In genomic region chr6:109449789-109450673, GRCh38 we compare ENCODE assay signal across 18 cellular contexts. TPM values are rescaled to one million over a fixed set of nuclear protein-coding genes. Genes with fewer than 3 reads are reported as not detected.
DNase-seq lines count a peak whose midpoint lies in the region; ATAC-seq, FAIRE-seq and TF ChIP-seq lines count a peak whose summit lies in the region.
"Had no signal": no experiment of that assay in that cellular context is flagged by ENCODE, and none has a peak within 500 bp of the region (broad histone marks: within the 10 kb centered on the region; RNA-seq: fewer than 3 reads in every experiment).

No MANE protein-coding gene starts in this region.

- RAD21 ChIA-PET in GM12878 (lab: Charles Lee; ENCODE audit: unreplicated experiment) = no interaction called here

- DNase-seq in DMS53 (lab: John Stamatoyannopoulos, UW) (peak; percentile 7), DMS53 treated with DMSO at 0.1 percent for 48 hours (lab: John Stamatoyannopoulos, UW; ENCODE audit: unreplicated experiment) (no peak), OCI-LY7 (ENCODE audit: low spot score) (peak; percentile 32), GM12878 (ENCODE audit: low read depth, low spot score) (no peak), NCI-H2107 treated with DMSO at 0.1 percent for 48 hours (lab: John Stamatoyannopoulos, UW; ENCODE audit: unreplicated experiment) (no peak), NCI-H82 (lab: John Stamatoyannopoulos, UW) (no peak), NAMALWA (ENCODE audit: low spot score) (no peak)
- DNase-seq: NCI-H1417 treated with DMSO at 0.1 percent for 48 hours, NCI-H510A treated with DMSO at 0.1 percent for 48 hours, SHP77 treated with DMSO at 0.1 percent for 48 hours, sigmoid colon, thyroid gland had no signal

- H3K9me3 ChIP-seq in OCI-LY7 (ENCODE audit: low read length) (no peaks in the 10 kb centered on the region), GM12878 (replicated peaks; ENCODE audit: control insufficient read depth, insufficient read depth, low read length) (no peaks in the 10 kb centered on the region), neutrophil (no peaks in the 10 kb centered on the region)
- H3K9me3 ChIP-seq: adrenal gland, sigmoid colon, thyroid gland had no signal

- TF ChIP-seq CTCF in OCI-LY7 (conservative IDR thresholded peaks at IDR 0.05; ENCODE audit: low read length) = no peak
- TF ChIP-seq CTCF in GM12878 (IDR thresholded peaks at IDR 0.05 in 2 of 3, conservative IDR thresholded peaks at IDR 0.05 in 1 of 3; ENCODE audit: control insufficient read depth in 2 of 3, extremely low read depth in 1 of 3, insufficient read depth in 1 of 3, low read depth in 3 of 3, low read length in 3 of 3) = no peak
- no peak for TF ChIP-seq CTCF in neutrophil (IDR thresholded peaks at IDR 0.05)

- H3K27ac ChIP-seq in OCI-LY7 (ENCODE audit: low read depth, low read length, poor library complexity, severe bottlenecking) (no peak overlapping the region), GM12878 (ENCODE audit: control insufficient read depth, insufficient read depth) (no peak overlapping the region), neutrophil (peak overlapping the region; percentile 20)
- H3K27ac ChIP-seq: 22Rv1, adrenal gland, coronary artery, sigmoid colon, thyroid gland, VCaP had no signal

- H3K4me3 ChIP-seq in OCI-LY7 (ENCODE audit: low read depth, low read length, poor library complexity, severe bottlenecking) (no peak overlapping the region), GM12878 (no peak overlapping the region), neutrophil (ENCODE audit: low read depth in 1 of 2, low read length in 1 of 2) (no peak overlapping the region)
- H3K4me3 ChIP-seq: adrenal gland, coronary artery, sigmoid colon, thyroid gland had no signal

- H3K79me2 ChIP-seq in OCI-LY7 (ENCODE audit: insufficient read depth, low read depth, low read length) (peaks cover 15% of the 10 kb centered on the region; the same call in 1 of the 2 replicates), GM12878 (ENCODE audit: control insufficient read depth, insufficient read depth, low read length) (peaks cover 22% of the 10 kb centered on the region)

- H4K20me1 ChIP-seq in OCI-LY7 (ENCODE audit: insufficient read depth, low read length) (no peaks in the 10 kb centered on the region), GM12878 (ENCODE audit: control insufficient read depth, insufficient read depth) (no peaks in the 10 kb centered on the region)

- no peak overlapping the region for H3K9ac ChIP-seq in GM12878 (ENCODE audit: control insufficient read depth, insufficient read depth, low read length)

- SMC1A ChIA-PET in GM12878 (lab: Charles Lee; ENCODE audit: uncharacterized antibody, unreplicated experiment) = interaction anchor here (1.2 to 2.2 kb wide), 2 partner anchors 9 to 31 kb away, joined by 5 to 6 read pairs; no protein-coding TSS in a partner anchor

- no peak for TF ChIP-seq EP300 in GM12878 (IDR thresholded peaks at IDR 0.05; ENCODE audit: borderline replicate concordance in 1 of 2, control insufficient read depth in 1 of 2, low read depth in 2 of 2, low read length in 2 of 2)

- no peak overlapping the region for H2AFZ ChIP-seq in OCI-LY7 (ENCODE audit: low read length)
- H2AFZ ChIP-seq in GM12878 (ENCODE audit: control insufficient read depth, low read depth, low read length) = no peak overlapping the region

- no peaks in the 10 kb centered on the region for H3K27me3 ChIP-seq in GM12878 (replicated peaks in 1 of 2; ENCODE audit: control insufficient read depth in 2 of 2, insufficient read depth in 2 of 2, low read length in 1 of 2)
- no peaks in the 10 kb centered on the region for H3K27me3 ChIP-seq in neutrophil
- H3K27me3 ChIP-seq: adrenal gland, sigmoid colon, thyroid gland had no signal

- no peaks in the 10 kb centered on the region for H3K9me2 ChIP-seq in OCI-LY7 (ENCODE audit: insufficient read depth, low read length)

- intact Hi-C loops in OCI-LY7 (cut with micrococcal nuclease; ENCODE audit: unreplicated experiment) (loop anchor here (10.0 kb wide), 1 partner anchor 355 kb away; the partner anchor contains the start of genes CEP57L1 and SESN1), GM12878 (cut with micrococcal nuclease; ENCODE audit: unreplicated experiment) (no loop called here)

- no peak for TF ChIP-seq RAD21 in GM12878 (IDR thresholded peaks at IDR 0.05; ENCODE audit: insufficient read depth, low read depth, low read length)

- in situ Hi-C loops in GM12878 (cut with MboI) = no loop called here

- TF ChIP-seq POLR2A in GM12878 (IDR thresholded peaks at IDR 0.05; ENCODE audit: low read depth, low read length) = no peak; the same call in 1 of the 2 replicates

- H3K36me3 ChIP-seq in OCI-LY7 (ENCODE audit: insufficient read depth, low read length) (peaks cover 73% of the 10 kb centered on the region), GM12878 (ENCODE audit: control insufficient read depth in 2 of 2, insufficient read depth in 2 of 2, low read length in 1 of 2) (peaks cover 8 to 14% of the 10 kb centered on the region in 2 experiments), neutrophil (peaks cover 88% of the 10 kb centered on the region)

- peak overlapping the region; percentile 13; the same call in 1 of the 2 replicates for H3K4me2 ChIP-seq in OCI-LY7 (ENCODE audit: low read length)
- H3K4me2 ChIP-seq in GM12878 (ENCODE audit: control insufficient read depth, insufficient read depth) = no peak overlapping the region

- FAIRE-seq in GM12878 (lab: Jason Lieb, UNC) = no peak
- FAIRE-seq: H54 had no signal

- BruUV-seq in OCI-LY7 (replicated peaks; lab: Mats Ljungman, UMichigan) (no TSS peak), GM12878 (replicated peaks; lab: Mats Ljungman, UMichigan) (no TSS peak)

- CTCF ChIA-PET in OCI-LY7 (lab: Charles Lee; ENCODE audit: unreplicated experiment) (interaction anchor here (0.6 kb wide), 1 partner anchor 34 kb away, joined by 3 read pairs; no protein-coding TSS in a partner anchor), GM12878 (lab: Yijun Ruan, JAX) (interaction anchor here (0.7 to 1.4 kb wide), 2 partner anchors 9 to 13 kb away, joined by 3 to 5 read pairs; partner anchors contain the start of genes PPIL6 and SMPD2)

- ATAC-seq in GM12878 = peak; percentile 20

- H3K4me1 ChIP-seq in OCI-LY7 (ENCODE audit: insufficient read depth, low read length, poor library complexity, severe bottlenecking) (peaks cover 49% of the 10 kb centered on the region), GM12878 (ENCODE audit: control insufficient read depth, insufficient read depth, low read length) (peaks cover 24% of the 10 kb centered on the region), neutrophil (ENCODE audit: control insufficient read depth in 1 of 2, insufficient read depth in 1 of 2, low read depth in 1 of 2, low read length in 1 of 2) (peaks cover 48 to 49% of the 10 kb centered on the region in 2 experiments)

- POLR2A ChIA-PET in OCI-LY7 (lab: Charles Lee) (interaction anchor here (0.7 to 1.5 kb wide), 2 partner anchors 9 to 30 kb away, joined by 4 to 5 read pairs; no protein-coding TSS in a partner anchor), GM12878 (lab: Charles Lee) (interaction anchor here (1.0 to 1.4 kb wide), 3 partner anchors 8 to 32 kb away, joined by 3 read pairs; partner anchors contain the start of gene ZBTB24)

- WGBS in GM12878 (ENCODE audit: insufficient coverage, insufficient replicate concordance, low lambda C conversion rate, missing lambda C conversion rate) = 53% methylated on average over 16 of the region's 16 CpGs

RNA-seq across cellular contexts. Expression of gene MICAL1, which starts 5.5 kb away (rescaled TPM):
- total RNA-seq in OCI-LY7 (2014; rRNA removed; shearing (Covaris generic)) = 69.2 and 79.5 TPM in 2 replicates
- 101 and 108 TPM in 2 replicates for total RNA-seq in OCI-LY7 (2022)
- total RNA-seq in GM12878 (2013; cell fraction: nucleolus; rRNA removed) = 203 and 235 TPM in 2 replicates
- 46.9 and 48.6 TPM in 2 replicates for total RNA-seq in GM12878 (2014; rRNA removed)
- total RNA-seq in GM12878 (2014; rRNA removed; fragmentation: Illumina TruSeq; extraction: Trizol) = 25.6 and 27.0 TPM in 2 replicates
- total RNA-seq in GM12878 (2021) = 59.8 and 62.8 TPM in 2 replicates
- polyA plus RNA-seq in GM12878 (2011; ENCODE audit: low read depth) = 24.9 TPM
- 42.3 and 61.9 TPM in 2 replicates for polyA plus RNA-seq in GM12878 (2011; rRNA removed)
- polyA plus RNA-seq in GM12878 (2011; cell fraction: cytosol; rRNA removed) = 48.3 and 66.9 TPM in 2 replicates
- polyA plus RNA-seq in GM12878 (2011; cell fraction: nucleus; rRNA removed) = 740 and 754 TPM in 2 replicates
- 50.6 and 61.2 TPM in 2 replicates for polyA plus RNA-seq in GM12878 (2012)
- polyA plus RNA-seq in GM12878 (2014; fragmentation: Illumina TruSeq; extraction: Trizol) = 27.6 and 38.0 TPM in 2 replicates
- 1 to 10 TPM in 1 of 2 experiments, under 1 TPM in 1; 0.32 to 1.3 TPM for polyA plus RNA-seq in GM12878 (2014; fragmentation: Nextera tagmentation; extraction: Ambion mirVana)
- 71.6 and 75.5 TPM in 2 replicates for polyA plus RNA-seq in GM12878 (2014; rRNA removed)
- polyA plus RNA-seq in GM12878 (2016; fragmentation: Nextera tagmentation; extraction: Ambion mirVana) = 10 to 100 TPM; 44.2 to 46.4 TPM
- polyA minus RNA-seq in GM12878 (2011; rRNA and poly(A)+ RNA removed) = 32.8 and 51.6 TPM in 2 replicates
- polyA minus RNA-seq in GM12878 (2011; cell fraction: cytosol; rRNA and poly(A)+ RNA removed) = 22.6 and 22.9 TPM in 2 replicates
- polyA minus RNA-seq in GM12878 (2011; cell fraction: nucleus; rRNA and poly(A)+ RNA removed) = 82.2 and 98.7 TPM in 2 replicates

RNA-seq across cellular contexts. Expression of gene SMPD2, which starts 9.5 kb away (rescaled TPM):
- total RNA-seq in OCI-LY7 (2014; rRNA removed; shearing (Covaris generic)) = 18.4 and 24.4 TPM in 2 replicates
- total RNA-seq in OCI-LY7 (2022) (14.3 and 15.9 TPM in 2 replicates), GM12878 (2014; rRNA removed) (13.8 and 15.4 TPM in 2 replicates), GM12878 (2014; rRNA removed; fragmentation: Illumina TruSeq; extraction: Trizol) (8.1 and 9.7 TPM in 2 replicates), GM12878 (2021) (12.3 and 13.0 TPM in 2 replicates)
- 31.5 and 32.2 TPM in 2 replicates for total RNA-seq in GM12878 (2013; cell fraction: nucleolus; rRNA removed)
- polyA plus RNA-seq in GM12878 (2011; ENCODE audit: low read depth) = 3.3 TPM
- polyA plus RNA-seq in GM12878 (2011; rRNA removed) (6.4 and 9.0 TPM in 2 replicates), GM12878 (2014; fragmentation: Illumina TruSeq; extraction: Trizol) (10.4 and 13.4 TPM in 2 replicates), GM12878 (2014; fragmentation: Nextera tagmentation; extraction: Ambion mirVana) (under 1 TPM; 0.06 to 0.73 TPM), GM12878 (2014; rRNA removed) (13.2 and 15.3 TPM in 2 replicates), GM12878 (2016; fragmentation: Nextera tagmentation; extraction: Ambion mirVana) (1 to 10 TPM; 9.6 to 9.8 TPM)
- 8.1 and 11.7 TPM in 2 replicates for polyA plus RNA-seq in GM12878 (2011; cell fraction: cytosol; rRNA removed)
- polyA plus RNA-seq in GM12878 (2011; cell fraction: nucleus; rRNA removed) = 26.4 and 36.8 TPM in 2 replicates
- polyA plus RNA-seq in GM12878 (2012) = 5.8 and 8.2 TPM in 2 replicates
- polyA minus RNA-seq in GM12878 (2011; rRNA and poly(A)+ RNA removed) = 27.6 TPM in 2 replicates
- 5.4 and 5.5 TPM in 2 replicates for polyA minus RNA-seq in GM12878 (2011; cell fraction: cytosol; rRNA and poly(A)+ RNA removed)
- 41.6 and 46.8 TPM in 2 replicates for polyA minus RNA-seq in GM12878 (2011; cell fraction: nucleus; rRNA and poly(A)+ RNA removed)

RNA-seq across cellular contexts. Expression of gene PPIL6, which starts 9.6 kb away (rescaled TPM):
- total RNA-seq in OCI-LY7 (2014; rRNA removed; shearing (Covaris generic)) = 0.15 and 1.6 TPM in 2 replicates
- total RNA-seq in OCI-LY7 (2022) (1.3 and 1.7 TPM in 2 replicates), GM12878 (2014; rRNA removed) (0.11 TPM in 1 of 2 replicates, not detected in the other), GM12878 (2014; rRNA removed; fragmentation: Illumina TruSeq; extraction: Trizol) (not detected in 2 replicates), GM12878 (2021) (0.37 TPM in 1 of 2 replicates, not detected in the other)
- 0.15 and 0.91 TPM in 2 replicates for total RNA-seq in GM12878 (2013; cell fraction: nucleolus; rRNA removed)
- not detected for polyA plus RNA-seq in GM12878 (2011; ENCODE audit: low read depth)
- polyA plus RNA-seq in GM12878 (2011; rRNA removed) (not detected in 2 replicates), GM12878 (2014; fragmentation: Illumina TruSeq; extraction: Trizol) (0.01 TPM in 1 of 2 replicates, not detected in the other), GM12878 (2014; fragmentation: Nextera tagmentation; extraction: Ambion mirVana) (not detected), GM12878 (2014; rRNA removed) (0.12 TPM in 1 of 2 replicates, not detected in the other), GM12878 (2016; fragmentation: Nextera tagmentation; extraction: Ambion mirVana) (under 1 TPM; 0.17 to 0.26 TPM)
- not detected in 2 replicates for polyA plus RNA-seq in GM12878 (2011; cell fraction: cytosol; rRNA removed)
- polyA plus RNA-seq in GM12878 (2011; cell fraction: nucleus; rRNA removed) = not detected in 2 replicates
- 0.09 and 0.13 TPM in 2 replicates for polyA plus RNA-seq in GM12878 (2012)
- not detected in 2 replicates for polyA minus RNA-seq in GM12878 (2011; rRNA and poly(A)+ RNA removed)
- not detected in 2 replicates for polyA minus RNA-seq in GM12878 (2011; cell fraction: cytosol; rRNA and poly(A)+ RNA removed)
- 0.12 TPM in 1 of 2 replicates, not detected in the other for polyA minus RNA-seq in GM12878 (2011; cell fraction: nucleus; rRNA and poly(A)+ RNA removed)

RNA-seq across cellular contexts. Expression of gene ZBTB24, which starts 33.0 kb away (rescaled TPM):
- 13.7 and 15.3 TPM in 2 replicates for total RNA-seq in OCI-LY7 (2014; rRNA removed; shearing (Covaris generic))
- total RNA-seq in OCI-LY7 (2022) = 15.8 and 17.0 TPM in 2 replicates
- total RNA-seq in GM12878 (2013; cell fraction: nucleolus; rRNA removed) = 23.8 and 24.7 TPM in 2 replicates
- total RNA-seq in GM12878 (2014; rRNA removed) = 14.7 and 17.9 TPM in 2 replicates
- total RNA-seq in GM12878 (2014; rRNA removed; fragmentation: Illumina TruSeq; extraction: Trizol) = 17.7 and 17.8 TPM in 2 replicates
- 11.9 and 12.4 TPM in 2 replicates for total RNA-seq in GM12878 (2021)
- polyA plus RNA-seq in GM12878 (2011; ENCODE audit: low read depth) = 4.5 TPM
- polyA plus RNA-seq in GM12878 (2011; rRNA removed) = 7.3 and 7.8 TPM in 2 replicates
- 4.8 and 5.3 TPM in 2 replicates for polyA plus RNA-seq in GM12878 (2011; cell fraction: cytosol; rRNA removed)
- polyA plus RNA-seq in GM12878 (2011; cell fraction: nucleus; rRNA removed) = 6.2 and 6.4 TPM in 2 replicates
- 5.6 and 6.4 TPM in 2 replicates for polyA plus RNA-seq in GM12878 (2012)
- 12.1 and 13.3 TPM in 2 replicates for polyA plus RNA-seq in GM12878 (2014; fragmentation: Illumina TruSeq; extraction: Trizol)
- 1 to 10 TPM; 2.9 to 3.0 TPM for polyA plus RNA-seq in GM12878 (2014; fragmentation: Nextera tagmentation; extraction: Ambion mirVana)
- polyA plus RNA-seq in GM12878 (2014; rRNA removed) = 7.4 and 7.6 TPM in 2 replicates
- polyA plus RNA-seq in GM12878 (2016; fragmentation: Nextera tagmentation; extraction: Ambion mirVana) = 1 to 10 TPM; 8.1 to 9.0 TPM
- 8.6 and 9.3 TPM in 2 replicates for polyA minus RNA-seq in GM12878 (2011; rRNA and poly(A)+ RNA removed)
- polyA minus RNA-seq in GM12878 (2011; cell fraction: cytosol; rRNA and poly(A)+ RNA removed) = 4.5 and 4.8 TPM in 2 replicates
- 4.8 and 7.1 TPM in 2 replicates for polyA minus RNA-seq in GM12878 (2011; cell fraction: nucleus; rRNA and poly(A)+ RNA removed)

Comparison
In these comparisons a context has a peak if more than half of its experiments do, and no peak if none do; other contexts are left out.
1. DNase-seq: peak in DMS53 (single experiment) and OCI-LY7 (single experiment); none in DMS53 treated with DMSO at 0.1 percent for 48 hours (single experiment), GM12878 (single experiment), NCI-H2107 treated with DMSO at 0.1 percent for 48 hours (single experiment), NCI-H82 (single experiment) and NAMALWA (single experiment).